Comparison of ENCODE assay signal across 1 cellular context in the genomic region with DNA sequence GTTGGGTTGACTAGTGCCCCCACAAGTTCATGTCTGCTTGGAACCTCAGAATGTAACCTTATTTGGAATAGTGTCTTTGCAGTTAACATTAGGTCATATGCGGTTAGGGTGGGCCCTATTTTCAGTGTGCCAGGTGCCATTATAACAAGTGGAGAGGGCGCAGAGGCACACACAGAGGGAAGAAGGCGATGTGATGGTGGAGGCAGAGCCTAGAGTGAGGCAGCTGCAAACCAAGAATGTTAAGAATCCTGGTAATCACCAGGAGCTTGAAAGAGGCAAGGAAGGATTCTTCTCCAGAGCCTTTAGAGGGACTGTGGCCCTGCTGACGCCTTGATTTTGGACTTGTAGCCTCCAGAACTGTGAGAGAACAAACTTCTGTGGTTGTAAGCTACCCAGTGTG.
TF ChIP-seq lines count a peak whose summit lies in the region.

No MANE protein-coding gene starts in this region.

TF ChIP-seq in GM23338, 12 proteins besides CTCF, POLR2A, EP300 and RAD21 (continued from another document):
- TF ChIP-seq, protein P1, sequence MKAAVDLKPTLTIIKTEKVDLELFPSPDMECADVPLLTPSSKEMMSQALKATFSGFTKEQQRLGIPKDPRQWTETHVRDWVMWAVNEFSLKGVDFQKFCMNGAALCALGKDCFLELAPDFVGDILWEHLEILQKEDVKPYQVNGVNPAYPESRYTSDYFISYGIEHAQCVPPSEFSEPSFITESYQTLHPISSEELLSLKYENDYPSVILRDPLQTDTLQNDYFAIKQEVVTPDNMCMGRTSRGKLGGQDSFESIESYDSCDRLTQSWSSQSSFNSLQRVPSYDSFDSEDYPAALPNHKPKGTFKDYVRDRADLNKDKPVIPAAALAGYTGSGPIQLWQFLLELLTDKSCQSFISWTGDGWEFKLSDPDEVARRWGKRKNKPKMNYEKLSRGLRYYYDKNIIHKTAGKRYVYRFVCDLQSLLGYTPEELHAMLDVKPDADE (IDR thresholded peaks at IDR 0.05): no peak
- TF ChIP-seq POLR2AphosphoS5 (IDR thresholded peaks at IDR 0.05; ENCODE audit: low read depth) (no peak), ZNF331 (CRISPR knock-in tag; IDR thresholded peaks at IDR 0.05; ENCODE audit: low read depth) (no peak), EZH2 (IDR thresholded peaks at IDR 0.05; ENCODE audit: low read depth, unreplicated experiment) (no peak), STAT1 (IDR thresholded peaks at IDR 0.05; ENCODE audit: unreplicated experiment) (no peak)
- TF ChIP-seq, protein P2, sequence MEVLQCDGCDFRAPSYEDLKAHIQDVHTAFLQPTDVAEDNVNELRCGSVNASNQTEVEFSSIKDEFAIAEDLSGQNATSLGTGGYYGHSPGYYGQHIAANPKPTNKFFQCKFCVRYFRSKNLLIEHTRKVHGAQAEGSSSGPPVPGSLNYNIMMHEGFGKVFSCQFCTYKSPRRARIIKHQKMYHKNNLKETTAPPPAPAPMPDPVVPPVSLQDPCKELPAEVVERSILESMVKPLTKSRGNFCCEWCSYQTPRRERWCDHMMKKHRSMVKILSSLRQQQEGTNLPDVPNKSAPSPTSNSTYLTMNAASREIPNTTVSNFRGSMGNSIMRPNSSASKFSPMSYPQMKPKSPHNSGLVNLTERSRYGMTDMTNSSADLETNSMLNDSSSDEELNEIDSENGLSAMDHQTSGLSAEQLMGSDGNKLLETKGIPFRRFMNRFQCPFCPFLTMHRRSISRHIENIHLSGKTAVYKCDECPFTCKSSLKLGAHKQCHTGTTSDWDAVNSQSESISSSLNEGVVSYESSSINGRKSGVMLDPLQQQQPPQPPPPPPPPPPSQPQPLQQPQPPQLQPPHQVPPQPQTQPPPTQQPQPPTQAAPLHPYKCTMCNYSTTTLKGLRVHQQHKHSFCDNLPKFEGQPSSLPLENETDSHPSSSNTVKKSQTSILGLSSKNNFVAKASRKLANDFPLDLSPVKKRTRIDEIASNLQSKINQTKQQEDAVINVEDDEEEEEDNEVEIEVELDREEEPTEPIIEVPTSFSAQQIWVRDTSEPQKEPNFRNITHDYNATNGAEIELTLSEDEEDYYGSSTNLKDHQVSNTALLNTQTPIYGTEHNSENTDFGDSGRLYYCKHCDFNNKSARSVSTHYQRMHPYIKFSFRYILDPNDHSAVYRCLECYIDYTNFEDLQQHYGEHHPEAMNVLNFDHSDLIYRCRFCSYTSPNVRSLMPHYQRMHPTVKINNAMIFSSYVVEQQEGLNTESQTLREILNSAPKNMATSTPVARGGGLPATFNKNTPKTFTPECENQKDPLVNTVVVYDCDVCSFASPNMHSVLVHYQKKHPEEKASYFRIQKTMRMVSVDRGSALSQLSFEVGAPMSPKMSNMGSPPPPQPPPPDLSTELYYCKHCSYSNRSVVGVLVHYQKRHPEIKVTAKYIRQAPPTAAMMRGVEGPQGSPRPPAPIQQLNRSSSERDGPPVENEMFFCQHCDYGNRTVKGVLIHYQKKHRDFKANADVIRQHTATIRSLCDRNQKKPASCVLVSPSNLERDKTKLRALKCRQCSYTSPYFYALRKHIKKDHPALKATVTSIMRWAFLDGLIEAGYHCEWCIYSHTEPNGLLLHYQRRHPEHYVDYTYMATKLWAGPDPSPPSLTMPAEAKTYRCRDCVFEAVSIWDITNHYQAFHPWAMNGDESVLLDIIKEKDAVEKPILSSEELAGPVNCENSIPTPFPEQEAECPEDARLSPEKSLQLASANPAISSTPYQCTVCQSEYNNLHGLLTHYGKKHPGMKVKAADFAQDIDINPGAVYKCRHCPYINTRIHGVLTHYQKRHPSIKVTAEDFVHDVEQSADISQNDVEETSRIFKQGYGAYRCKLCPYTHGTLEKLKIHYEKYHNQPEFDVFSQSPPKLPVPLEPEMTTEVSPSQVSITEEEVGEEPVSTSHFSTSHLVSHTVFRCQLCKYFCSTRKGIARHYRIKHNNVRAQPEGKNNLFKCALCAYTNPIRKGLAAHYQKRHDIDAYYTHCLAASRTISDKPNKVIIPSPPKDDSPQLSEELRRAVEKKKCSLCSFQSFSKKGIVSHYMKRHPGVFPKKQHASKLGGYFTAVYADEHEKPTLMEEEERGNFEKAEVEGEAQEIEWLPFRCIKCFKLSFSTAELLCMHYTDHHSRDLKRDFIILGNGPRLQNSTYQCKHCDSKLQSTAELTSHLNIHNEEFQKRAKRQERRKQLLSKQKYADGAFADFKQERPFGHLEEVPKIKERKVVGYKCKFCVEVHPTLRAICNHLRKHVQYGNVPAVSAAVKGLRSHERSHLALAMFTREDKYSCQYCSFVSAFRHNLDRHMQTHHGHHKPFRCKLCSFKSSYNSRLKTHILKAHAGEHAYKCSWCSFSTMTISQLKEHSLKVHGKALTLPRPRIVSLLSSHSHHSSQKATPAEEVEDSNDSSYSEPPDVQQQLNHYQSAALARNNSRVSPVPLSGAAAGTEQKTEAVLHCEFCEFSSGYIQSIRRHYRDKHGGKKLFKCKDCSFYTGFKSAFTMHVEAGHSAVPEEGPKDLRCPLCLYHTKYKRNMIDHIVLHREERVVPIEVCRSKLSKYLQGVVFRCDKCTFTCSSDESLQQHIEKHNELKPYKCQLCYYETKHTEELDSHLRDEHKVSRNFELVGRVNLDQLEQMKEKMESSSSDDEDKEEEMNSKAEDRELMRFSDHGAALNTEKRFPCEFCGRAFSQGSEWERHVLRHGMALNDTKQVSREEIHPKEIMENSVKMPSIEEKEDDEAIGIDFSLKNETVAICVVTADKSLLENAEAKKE (CRISPR knock-in tag; IDR thresholded peaks at IDR 0.05): no peak
